15 cellular contexts compared by ENCODE assay signal in the genomic region with DNA sequence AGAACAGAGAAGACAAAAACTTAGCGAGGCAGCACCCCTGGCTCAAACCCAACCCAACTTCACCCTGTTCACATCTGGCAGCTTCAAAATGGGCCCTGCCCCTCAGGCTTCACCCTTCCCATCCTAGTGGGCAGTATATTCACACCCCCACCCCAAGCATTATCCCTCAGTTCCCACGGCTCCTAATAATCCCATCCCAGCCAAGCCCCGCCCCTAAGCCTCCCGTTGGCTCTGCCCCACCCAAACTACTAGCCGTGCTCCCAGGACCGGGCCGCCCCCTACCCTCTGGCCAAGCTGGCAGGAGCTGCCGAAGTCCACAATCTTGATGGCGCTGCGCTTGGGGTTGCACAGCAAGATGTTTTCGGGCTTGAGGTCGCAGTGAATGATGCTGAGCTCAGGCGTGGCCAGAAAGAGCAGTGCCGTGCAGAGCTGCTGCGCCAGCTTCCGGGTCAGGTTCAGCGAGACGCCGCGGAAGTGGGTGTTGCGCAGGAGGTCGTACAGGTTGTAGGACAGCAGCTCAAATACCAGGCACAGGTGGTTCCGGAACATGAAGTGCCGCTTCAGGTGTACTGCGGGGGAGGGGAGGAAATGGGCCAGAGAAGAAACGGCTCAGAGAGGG. TPM values are rescaled to one million over a fixed set of nuclear protein-coding genes. Genes with fewer than 3 reads are reported as not detected.
A peak's percentile ranks its signal among the peaks of the same experiment; 100 is the strongest.
DNase-seq lines count a peak whose midpoint lies in the region; ATAC-seq and TF ChIP-seq lines count a peak whose summit lies in the region.
"Had no signal": no experiment of that assay in that cellular context is flagged by ENCODE, and none has a peak within 500 bp of the region (broad histone marks: within the 10 kb centered on the region; RNA-seq: fewer than 3 reads in every experiment).

No MANE protein-coding gene starts in this region.

- H3K4me1 Mint-ChIP-seq in CD8-positive, alpha-beta memory T cell, result peaks cover 30 to 46% (median 34%) of the 10 kb centered on the region in 3 donors
- H3K4me1 Mint-ChIP-seq in activated CD8-positive, alpha-beta T cell treated with anti-CD3 and anti-CD28 coated beads, Interleukin-2, amount 10 ng/mL, durations not matched to agents 7 days and 5 days (ENCODE audit: low read depth), result peaks cover 34% of the 10 kb centered on the region

- no peak for ATAC-seq in activated CD8-positive, alpha-beta T cell treated with anti-CD3 and anti-CD28 coated beads, Interleukin-2, amount 10 ng/mL, durations not matched to agents 7 days and 5 days
- no peak for ATAC-seq in GM18511 (IDR thresholded peaks at IDR 0.05; ENCODE audit: unreplicated experiment)
- ATAC-seq: heart right ventricle, WTC11 had no signal

- no peak overlapping the region for H3K27ac ChIP-seq in CD8-positive, alpha-beta memory T cell (ENCODE audit: low read depth, low read length)
- H3K27ac ChIP-seq in osteoblast (ENCODE audit: low read depth, low read length) (no peak overlapping the region), stomach (peak overlapping the region in 1 of 5 donors; percentile 14)

- H3K27me3 ChIP-seq in CD8-positive, alpha-beta memory T cell (ENCODE audit: insufficient read depth, low read length, poor library complexity, severe bottlenecking), result no peaks in the 10 kb centered on the region
- H3K27me3 ChIP-seq in osteoblast (ENCODE audit: insufficient read depth, low read length), result no peaks in the 10 kb centered on the region
- no peaks in the 10 kb centered on the region for H3K27me3 ChIP-seq in stomach
- H3K27me3 ChIP-seq: heart right ventricle had no signal

- no peak for TF ChIP-seq EP300 in stomach (IDR thresholded peaks at IDR 0.05)

- H3K9me3 ChIP-seq in CD8-positive, alpha-beta memory T cell (ENCODE audit: low read length), result no peaks in the 10 kb centered on the region
- H3K9me3 ChIP-seq in osteoblast (ENCODE audit: low read depth, low read length) (no peaks in the 10 kb centered on the region), stomach (no peaks in the 10 kb centered on the region)
- H3K9me3 ChIP-seq: heart right ventricle had no signal

- intact Hi-C loops in stomach (cut with DNase I; ENCODE audit: low total_unique reads), result no loop called here

- CTCF ChIA-PET in CD8-positive, alpha-beta memory T cell (lab: Charles Lee), result interaction anchor here (1.4 to 2.4 kb wide), 3 partner anchors 15 to 142 kb away, joined by 5 to 10 read pairs (median 7); partner anchors contain the start of gene PSMC4
- CTCF ChIA-PET in activated CD8-positive, alpha-beta T cell treated with anti-CD3 and anti-CD28 coated beads, Interleukin-2, amount 10 ng/mL, durations not matched to agents 7 days and 5 days (lab: Charles Lee), result interaction anchor here (0.9 to 3.6 kb wide), 2 partner anchors 15 to 35 kb away, joined by 3 to 34 read pairs; no protein-coding TSS in a partner anchor

- peaks cover 34% of the 10 kb centered on the region for H3K4me1 ChIP-seq in CD8-positive, alpha-beta memory T cell (ENCODE audit: insufficient read depth, low read length)
- peaks cover 19% of the 10 kb centered on the region for H3K4me1 ChIP-seq in osteoblast (ENCODE audit: insufficient read depth, low read length)
- H3K4me1 ChIP-seq in stomach, result peaks cover 23 to 38% (median 34%) of the 10 kb centered on the region in 4 donors

- no peak overlapping the region for H3K4me2 ChIP-seq in osteoblast (ENCODE audit: insufficient read depth, low read length)

- POLR2A ChIA-PET in CD8-positive, alpha-beta memory T cell (lab: Charles Lee), result interaction anchor here (0.5 kb wide), 1 partner anchor 377 kb away, joined by 3 read pairs; no protein-coding TSS in a partner anchor
- POLR2A ChIA-PET in activated CD8-positive, alpha-beta T cell treated with anti-CD3 and anti-CD28 coated beads, Interleukin-2, amount 10 ng/mL, durations not matched to agents 7 days and 5 days (lab: Charles Lee), result no interaction called here

- peak in 4 of 5 donors; percentile 22 to 66 (median 50) for DNase-seq in CD8-positive, alpha-beta memory T cell
- DNase-seq in NCI-H2029 treated with DMSO at 0.1 percent for 48 hours (lab: John Stamatoyannopoulos, UW) (peak; percentile 71), osteoblast (ENCODE audit: insufficient read length, low spot score, missing footprints) (peak; percentile 54), stomach (no peak), HUDEP-2 (lab: John Stamatoyannopoulos, UW; ENCODE audit: unreplicated experiment in 76 of 76) (no peak)
- no peak for DNase-seq in activated CD8-positive, alpha-beta T cell treated with anti-CD3 and anti-CD28 coated beads, Interleukin-2, amount 10 ng/mL, durations not matched to agents 7 days and 5 days
- DNase-seq: amniotic stem cell, C1 segment of cervical spinal cord, heart right ventricle, OCI-M1 had no signal

- H2AFZ ChIP-seq in osteoblast (ENCODE audit: low read length), result no peak overlapping the region

- H3K9me3 Mint-ChIP-seq in CD8-positive, alpha-beta memory T cell, result no peaks in the 10 kb centered on the region
- no peaks in the 10 kb centered on the region for H3K9me3 Mint-ChIP-seq in activated CD8-positive, alpha-beta T cell treated with anti-CD3 and anti-CD28 coated beads, Interleukin-2, amount 10 ng/mL, durations not matched to agents 7 days and 5 days (ENCODE audit: insufficient read depth)
- H3K9me3 Mint-ChIP-seq: WTC11 had no signal

- TF ChIP-seq CTCF in osteoblast (IDR thresholded peaks at IDR 0.05; ENCODE audit: extremely low read depth, low read depth, low read length), result no peak
- no peak for TF ChIP-seq CTCF in stomach (IDR thresholded peaks at IDR 0.05)

- H3K27me3 Mint-ChIP-seq in CD8-positive, alpha-beta memory T cell, result no peaks in the 10 kb centered on the region
- no peaks in the 10 kb centered on the region for H3K27me3 Mint-ChIP-seq in activated CD8-positive, alpha-beta T cell treated with anti-CD3 and anti-CD28 coated beads, Interleukin-2, amount 10 ng/mL, durations not matched to agents 7 days and 5 days (ENCODE audit: low read depth)

- peaks cover 28% of the 10 kb centered on the region for H3K79me2 ChIP-seq in osteoblast (ENCODE audit: insufficient read depth, low read length)

- TF ChIP-seq POLR2A in stomach (IDR thresholded peaks at IDR 0.05), result no peak

- WGBS in stomach, 5 donors, result 74 to 82% (median 76%) methylated on average over 26 of the region's 26 CpGs

- peaks cover 22% of the 10 kb centered on the region for H4K20me1 ChIP-seq in osteoblast (ENCODE audit: insufficient read depth, low read length)

- H3K27ac Mint-ChIP-seq in CD8-positive, alpha-beta memory T cell, result peak overlapping the region; percentile 58 to 91 (median 85)
- peak overlapping the region; percentile 64 for H3K27ac Mint-ChIP-seq in activated CD8-positive, alpha-beta T cell treated with anti-CD3 and anti-CD28 coated beads, Interleukin-2, amount 10 ng/mL, durations not matched to agents 7 days and 5 days
- H3K27ac Mint-ChIP-seq: WTC11 had no signal

- H3K4me3 Mint-ChIP-seq in CD8-positive, alpha-beta memory T cell, result peak overlapping the region; percentile 45 to 90 (median 75)
- H3K4me3 Mint-ChIP-seq in activated CD8-positive, alpha-beta T cell treated with anti-CD3 and anti-CD28 coated beads, Interleukin-2, amount 10 ng/mL, durations not matched to agents 7 days and 5 days, result peak overlapping the region; percentile 2
- H3K4me3 Mint-ChIP-seq: WTC11 had no signal

- H3K36me3 ChIP-seq in CD8-positive, alpha-beta memory T cell (ENCODE audit: insufficient read depth, low read length), result peaks cover 16% of the 10 kb centered on the region
- peaks cover 34% of the 10 kb centered on the region for H3K36me3 ChIP-seq in osteoblast (ENCODE audit: insufficient read depth, low read length)
- H3K36me3 ChIP-seq in stomach, result peaks cover 45 to 68% (median 66%) of the 10 kb centered on the region in 4 donors

- peaks cover 5 to 59% (median 6%) of the 10 kb centered on the region in 3 donors for H3K36me3 Mint-ChIP-seq in CD8-positive, alpha-beta memory T cell
- H3K36me3 Mint-ChIP-seq in activated CD8-positive, alpha-beta T cell treated with anti-CD3 and anti-CD28 coated beads, Interleukin-2, amount 10 ng/mL, durations not matched to agents 7 days and 5 days (ENCODE audit: low read depth), result peaks cover 41% of the 10 kb centered on the region

- H3K4me3 ChIP-seq in CD8-positive, alpha-beta memory T cell (ENCODE audit: low read length), result no peak overlapping the region
- H3K4me3 ChIP-seq in osteoblast (ENCODE audit: insufficient read depth, low read length) (no peak overlapping the region), stomach (no peak overlapping the region)

RNA-seq across cellular contexts. Expression of gene DYRK1B, which starts 5.8 kb away (rescaled TPM):
- total RNA-seq in CD8-positive, alpha-beta memory T cell, result 1 to 10 TPM; 7.9 to 9.1 TPM
- 15.3 TPM for polyA plus RNA-seq in CD8-positive, alpha-beta memory T cell
- total RNA-seq in activated CD8-positive, alpha-beta T cell treated with anti-CD3 and anti-CD28 coated beads, Interleukin-2, amount 10 ng/mL, durations not matched to agents 7 days and 5 days, result 1 to 10 TPM; 7.5 to 8.5 TPM
- 17.1 and 19.5 TPM in 2 replicates for total RNA-seq in osteoblast
- 10 to 100 TPM in 3 of 5 donors, 1 to 10 TPM in 2; 3.9 to 28.4 (median 10.7) TPM for total RNA-seq in stomach
- polyA plus RNA-seq in stomach, result 10 to 100 TPM in 1 of 3 donors, 1 to 10 TPM in 2; 5.7 to 13.2 (median 9.1) TPM

RNA-seq across cellular contexts. Expression of gene FBL, which starts 18.1 kb away (rescaled TPM):
- 100 to 1,000 TPM; 661 to 682 TPM for total RNA-seq in CD8-positive, alpha-beta memory T cell
- 182 TPM for polyA plus RNA-seq in CD8-positive, alpha-beta memory T cell
- 100 to 1,000 TPM; 385 to 399 TPM for total RNA-seq in activated CD8-positive, alpha-beta T cell treated with anti-CD3 and anti-CD28 coated beads, Interleukin-2, amount 10 ng/mL, durations not matched to agents 7 days and 5 days
- total RNA-seq in osteoblast (69.0 and 87.2 TPM in 2 replicates), stomach (100 to 1,000 TPM in 4 of 5 donors, 10 to 100 TPM in 1; 59.8 to 311 (median 129) TPM)
- polyA plus RNA-seq in stomach, result 100 to 1,000 TPM; 229 to 331 (median 318) TPM

RNA-seq across cellular contexts. Expression of gene LEUTX, which starts 49.5 kb away (rescaled TPM):
- not detected for total RNA-seq in CD8-positive, alpha-beta memory T cell
- polyA plus RNA-seq in CD8-positive, alpha-beta memory T cell, result not detected
- total RNA-seq in activated CD8-positive, alpha-beta T cell treated with anti-CD3 and anti-CD28 coated beads, Interleukin-2, amount 10 ng/mL, durations not matched to agents 7 days and 5 days, result not detected
- total RNA-seq in osteoblast, result not detected in 2 replicates
- total RNA-seq in stomach, result not detected
- not detected for polyA plus RNA-seq in stomach
- total RNA-seq: heart right ventricle, mucosa of gallbladder, posterior vena cava, temporal lobe, WTC11 had no signal
- polyA plus RNA-seq: heart right ventricle had no signal

Comparison
In these comparisons a context has a peak if more than half of its experiments do, and no peak if none do; other contexts are left out.
1. DNase-seq: peak in CD8-positive, alpha-beta memory T cell (4 of 5), NCI-H2029 treated with DMSO at 0.1 percent for 48 hours (single experiment) and osteoblast (single experiment); none in activated CD8-positive, alpha-beta T cell treated with anti-CD3 and anti-CD28 coated beads, Interleukin-2, amount 10 ng/mL, durations not matched to agents 7 days and 5 days (single experiment), stomach (single experiment) and HUDEP-2 (0 of 76).